Comparison of ENCODE assay signal across 19 cellular contexts in the genomic region with DNA sequence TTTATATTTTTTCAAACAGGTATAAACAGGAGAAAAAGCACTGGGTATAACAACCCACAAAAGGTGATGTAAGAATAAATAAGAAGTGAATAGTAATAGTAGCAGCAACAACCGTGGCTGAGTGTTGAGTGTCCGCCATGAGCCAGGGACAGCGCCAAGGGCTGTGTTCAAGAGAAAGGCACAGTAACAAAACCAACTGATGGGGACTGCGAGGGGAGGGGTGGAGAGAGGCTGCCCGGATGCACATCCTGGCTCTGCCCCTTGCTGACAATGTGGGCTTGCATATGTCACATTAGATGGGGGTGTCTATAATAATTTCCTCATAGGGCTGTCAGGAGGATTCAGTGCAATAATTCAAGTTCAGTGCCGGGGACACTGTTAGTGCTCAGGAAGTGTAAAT.
DNase-seq lines count a peak whose midpoint lies in the region; ATAC-seq, FAIRE-seq and TF ChIP-seq lines count a peak whose summit lies in the region.
"Had no signal": no experiment of that assay in that cellular context is flagged by ENCODE, and none has a peak within 500 bp of the region (broad histone marks: within the 10 kb centered on the region; RNA-seq: fewer than 3 reads in every experiment).

No MANE protein-coding gene starts in this region.

- DNase-seq in activated naive CD4-positive, alpha-beta T cell treated with anti-CD3 and anti-CD28 coated beads for 36 hours = peak; percentile 60
- DNase-seq in activated naive CD4-positive, alpha-beta T cell treated with anti-CD3 and anti-CD28 coated beads, Interleukin-2, amount 50 U/mL, for 72 hours (ENCODE audit: low spot score in 2 of 2) = no peak
- no peak for DNase-seq in T-helper 2 cell treated with Interferon-gamma antibody and Interleukin-4, amounts not matched to agents 5 μg/mL and 100 μg/mL, for 36 hours (ENCODE audit: low spot score)
- peak; percentile 7 for DNase-seq in effector CD4-positive, alpha-beta T cell
- DNase-seq in stimulated activated naive CD8-positive, alpha-beta T cell treated with anti-CD3 and anti-CD28 coated beads, Interleukin-15, amount 100 ng/mL, for 72 hours = peak; percentile 15 to 46
- DNase-seq in mesothelial cell of epicardium (ENCODE audit: low spot score in 2 of 2, unreplicated experiment in 2 of 2) (no peak), SKM-1 treated with dmso at 0.1 percent for 144 hours (lab: John Stamatoyannopoulos, UW; ENCODE audit: unreplicated experiment) (no peak), HTR-8/SVneo (ENCODE audit: insufficient read length, low spot score) (no peak)
- DNase-seq: COR-L47; EL; endodermal cell; heart left ventricle; NCI-H1694 treated with DMSO at 0.1 percent for 48 hours; NCI-H345; ovary; stimulated activated CD4-positive, alpha-beta T cell treated with anti-CD3 and anti-CD28 coated beads, Interleukin-1b, Interleukin-23, amount 100 ng/mL, for 48 hours had no signal

- CTCF ChIA-PET in activated naive CD4-positive, alpha-beta T cell treated with anti-CD3 and anti-CD28 coated beads for 36 hours (lab: Charles Lee) = no interaction called here

- peak overlapping the region; percentile 42 for H3K27ac Mint-ChIP-seq in activated naive CD4-positive, alpha-beta T cell treated with anti-CD3 and anti-CD28 coated beads for 36 hours
- no peak overlapping the region for H3K27ac Mint-ChIP-seq in activated naive CD4-positive, alpha-beta T cell treated with anti-CD3 and anti-CD28 coated beads, Interleukin-2, amount 50 U/mL, for 72 hours
- peak overlapping the region; percentile 54 for H3K27ac Mint-ChIP-seq in T-helper 2 cell treated with Interferon-gamma antibody and Interleukin-4, amounts not matched to agents 5 μg/mL and 100 μg/mL, for 36 hours
- H3K27ac Mint-ChIP-seq in stimulated activated naive CD8-positive, alpha-beta T cell treated with anti-CD3 and anti-CD28 coated beads, Interleukin-15, amount 100 ng/mL, for 72 hours = no peak overlapping the region
- H3K27ac Mint-ChIP-seq in mesothelial cell of epicardium = no peak overlapping the region
- H3K27ac Mint-ChIP-seq: endodermal cell, IgD-negative memory B cell had no signal

- no peaks in the 10 kb centered on the region for H3K36me3 Mint-ChIP-seq in activated naive CD4-positive, alpha-beta T cell treated with anti-CD3 and anti-CD28 coated beads for 36 hours (ENCODE audit: low read depth)
- H3K36me3 Mint-ChIP-seq in activated naive CD4-positive, alpha-beta T cell treated with anti-CD3 and anti-CD28 coated beads, Interleukin-2, amount 50 U/mL, for 72 hours = peaks cover 0 to 15% of the 10 kb centered on the region in 2 donors
- peaks cover 7% of the 10 kb centered on the region for H3K36me3 Mint-ChIP-seq in T-helper 2 cell treated with Interferon-gamma antibody and Interleukin-4, amounts not matched to agents 5 μg/mL and 100 μg/mL, for 36 hours (ENCODE audit: low read depth)
- no peaks in the 10 kb centered on the region for H3K36me3 Mint-ChIP-seq in mesothelial cell of epicardium
- H3K36me3 Mint-ChIP-seq: IgD-negative memory B cell had no signal

- H3K4me1 Mint-ChIP-seq in activated naive CD4-positive, alpha-beta T cell treated with anti-CD3 and anti-CD28 coated beads for 36 hours (ENCODE audit: low read depth) = peaks cover 87% of the 10 kb centered on the region
- H3K4me1 Mint-ChIP-seq in T-helper 2 cell treated with Interferon-gamma antibody and Interleukin-4, amounts not matched to agents 5 μg/mL and 100 μg/mL, for 36 hours (ENCODE audit: low read depth) = peaks cover 75% of the 10 kb centered on the region
- H3K4me1 Mint-ChIP-seq in stimulated activated naive CD8-positive, alpha-beta T cell treated with anti-CD3 and anti-CD28 coated beads, Interleukin-15, amount 100 ng/mL, for 72 hours = peaks cover 84% of the 10 kb centered on the region
- H3K4me1 Mint-ChIP-seq in mesothelial cell of epicardium = peaks cover 2% of the 10 kb centered on the region

- no peaks in the 10 kb centered on the region for H3K9me3 Mint-ChIP-seq in activated naive CD4-positive, alpha-beta T cell treated with anti-CD3 and anti-CD28 coated beads for 36 hours
- H3K9me3 Mint-ChIP-seq in activated naive CD4-positive, alpha-beta T cell treated with anti-CD3 and anti-CD28 coated beads, Interleukin-2, amount 50 U/mL, for 72 hours = peaks cover 11 to 18% of the 10 kb centered on the region in 2 donors
- no peaks in the 10 kb centered on the region for H3K9me3 Mint-ChIP-seq in T-helper 2 cell treated with Interferon-gamma antibody and Interleukin-4, amounts not matched to agents 5 μg/mL and 100 μg/mL, for 36 hours
- H3K9me3 Mint-ChIP-seq in stimulated activated naive CD8-positive, alpha-beta T cell treated with anti-CD3 and anti-CD28 coated beads, Interleukin-15, amount 100 ng/mL, for 72 hours = peaks cover 0 to 6% of the 10 kb centered on the region in 2 donors
- H3K9me3 Mint-ChIP-seq in mesothelial cell of epicardium = no peaks in the 10 kb centered on the region
- H3K9me3 Mint-ChIP-seq: endodermal cell had no signal

- ATAC-seq in activated naive CD4-positive, alpha-beta T cell treated with anti-CD3 and anti-CD28 coated beads, Interleukin-2, amount 50 U/mL, for 72 hours = no peak
- peak; percentile 71 for ATAC-seq in stimulated activated naive CD8-positive, alpha-beta T cell treated with anti-CD3 and anti-CD28 coated beads, Interleukin-15, amount 100 ng/mL, for 72 hours
- ATAC-seq: heart left ventricle, sciatic nerve had no signal

- no peak for FAIRE-seq in HTR-8/SVneo (lab: Jason Lieb, UNC)
- FAIRE-seq: H1 had no signal

- TF ChIP-seq CTCF in mesothelial cell of epicardium (IDR thresholded peaks at IDR 0.05; ENCODE audit: unreplicated experiment) = no peak

- intact Hi-C loops in activated naive CD4-positive, alpha-beta T cell treated with anti-CD3 and anti-CD28 coated beads for 36 hours (cut with micrococcal nuclease) = loop anchor here (5.0 to 10.0 kb wide), 3 partner anchors 107 to 1485 kb away; no protein-coding TSS in a partner anchor

- H3K27me3 Mint-ChIP-seq in activated naive CD4-positive, alpha-beta T cell treated with anti-CD3 and anti-CD28 coated beads for 36 hours (ENCODE audit: low read depth) = no peaks in the 10 kb centered on the region
- H3K27me3 Mint-ChIP-seq in T-helper 2 cell treated with Interferon-gamma antibody and Interleukin-4, amounts not matched to agents 5 μg/mL and 100 μg/mL, for 36 hours (ENCODE audit: low read depth) = no peaks in the 10 kb centered on the region
- H3K27me3 Mint-ChIP-seq in stimulated activated naive CD8-positive, alpha-beta T cell treated with anti-CD3 and anti-CD28 coated beads, Interleukin-15, amount 100 ng/mL, for 72 hours = no peaks in the 10 kb centered on the region
- peaks cover 12% of the 10 kb centered on the region for H3K27me3 Mint-ChIP-seq in mesothelial cell of epicardium (ENCODE audit: low read depth)
- H3K27me3 Mint-ChIP-seq: IgD-negative memory B cell had no signal

- no peak overlapping the region for H3K4me3 Mint-ChIP-seq in activated naive CD4-positive, alpha-beta T cell treated with anti-CD3 and anti-CD28 coated beads for 36 hours
- peak overlapping the region; percentile 59 for H3K4me3 Mint-ChIP-seq in T-helper 2 cell treated with Interferon-gamma antibody and Interleukin-4, amounts not matched to agents 5 μg/mL and 100 μg/mL, for 36 hours
- peak overlapping the region in 1 of 2 donors; percentile 25 for H3K4me3 Mint-ChIP-seq in stimulated activated naive CD8-positive, alpha-beta T cell treated with anti-CD3 and anti-CD28 coated beads, Interleukin-15, amount 100 ng/mL, for 72 hours
- H3K4me3 Mint-ChIP-seq in mesothelial cell of epicardium = no peak overlapping the region
- H3K4me3 Mint-ChIP-seq: endodermal cell, IgD-negative memory B cell had no signal

Comparison
In these comparisons a context has a peak if more than half of its experiments do, and no peak if none do; other contexts are left out.
1. DNase-seq: peak in activated naive CD4-positive, alpha-beta T cell treated with anti-CD3 and anti-CD28 coated beads for 36 hours (single experiment), effector CD4-positive, alpha-beta T cell (single experiment) and stimulated activated naive CD8-positive, alpha-beta T cell treated with anti-CD3 and anti-CD28 coated beads, Interleukin-15, amount 100 ng/mL, for 72 hours (2 of 2); none in activated naive CD4-positive, alpha-beta T cell treated with anti-CD3 and anti-CD28 coated beads, Interleukin-2, amount 50 U/mL, for 72 hours (0 of 2), T-helper 2 cell treated with Interferon-gamma antibody and Interleukin-4, amounts not matched to agents 5 μg/mL and 100 μg/mL, for 36 hours (single experiment), mesothelial cell of epicardium (0 of 2), SKM-1 treated with dmso at 0.1 percent for 144 hours (single experiment) and HTR-8/SVneo (single experiment).
2. H3K27ac Mint-ChIP-seq: peak in activated naive CD4-positive, alpha-beta T cell treated with anti-CD3 and anti-CD28 coated beads for 36 hours (single experiment) and T-helper 2 cell treated with Interferon-gamma antibody and Interleukin-4, amounts not matched to agents 5 μg/mL and 100 μg/mL, for 36 hours (single experiment); none in activated naive CD4-positive, alpha-beta T cell treated with anti-CD3 and anti-CD28 coated beads, Interleukin-2, amount 50 U/mL, for 72 hours (0 of 2), stimulated activated naive CD8-positive, alpha-beta T cell treated with anti-CD3 and anti-CD28 coated beads, Interleukin-15, amount 100 ng/mL, for 72 hours (0 of 2) and mesothelial cell of epicardium (single experiment).